ENCODE assay signal across 1 cellular context in genomic region chr5:88060194-88060593, GRCh38.
TF ChIP-seq lines count a peak whose summit lies in the region.

No MANE protein-coding gene starts in this region.

TF ChIP-seq in HepG2, 621 proteins besides CTCF, POLR2A, EP300 and RAD21 (continued from another document):
- TF ChIP-seq, protein P1, sequence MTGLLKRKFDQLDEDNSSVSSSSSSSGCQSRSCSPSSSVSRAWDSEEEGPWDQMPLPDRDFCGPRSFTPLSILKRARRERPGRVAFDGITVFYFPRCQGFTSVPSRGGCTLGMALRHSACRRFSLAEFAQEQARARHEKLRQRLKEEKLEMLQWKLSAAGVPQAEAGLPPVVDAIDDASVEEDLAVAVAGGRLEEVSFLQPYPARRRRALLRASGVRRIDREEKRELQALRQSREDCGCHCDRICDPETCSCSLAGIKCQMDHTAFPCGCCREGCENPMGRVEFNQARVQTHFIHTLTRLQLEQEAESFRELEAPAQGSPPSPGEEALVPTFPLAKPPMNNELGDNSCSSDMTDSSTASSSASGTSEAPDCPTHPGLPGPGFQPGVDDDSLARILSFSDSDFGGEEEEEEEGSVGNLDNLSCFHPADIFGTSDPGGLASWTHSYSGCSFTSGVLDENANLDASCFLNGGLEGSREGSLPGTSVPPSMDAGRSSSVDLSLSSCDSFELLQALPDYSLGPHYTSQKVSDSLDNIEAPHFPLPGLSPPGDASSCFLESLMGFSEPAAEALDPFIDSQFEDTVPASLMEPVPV (CRISPR knock-in tag; IDR thresholded peaks at IDR 0.05) = no peak
- TF ChIP-seq, protein P2, sequence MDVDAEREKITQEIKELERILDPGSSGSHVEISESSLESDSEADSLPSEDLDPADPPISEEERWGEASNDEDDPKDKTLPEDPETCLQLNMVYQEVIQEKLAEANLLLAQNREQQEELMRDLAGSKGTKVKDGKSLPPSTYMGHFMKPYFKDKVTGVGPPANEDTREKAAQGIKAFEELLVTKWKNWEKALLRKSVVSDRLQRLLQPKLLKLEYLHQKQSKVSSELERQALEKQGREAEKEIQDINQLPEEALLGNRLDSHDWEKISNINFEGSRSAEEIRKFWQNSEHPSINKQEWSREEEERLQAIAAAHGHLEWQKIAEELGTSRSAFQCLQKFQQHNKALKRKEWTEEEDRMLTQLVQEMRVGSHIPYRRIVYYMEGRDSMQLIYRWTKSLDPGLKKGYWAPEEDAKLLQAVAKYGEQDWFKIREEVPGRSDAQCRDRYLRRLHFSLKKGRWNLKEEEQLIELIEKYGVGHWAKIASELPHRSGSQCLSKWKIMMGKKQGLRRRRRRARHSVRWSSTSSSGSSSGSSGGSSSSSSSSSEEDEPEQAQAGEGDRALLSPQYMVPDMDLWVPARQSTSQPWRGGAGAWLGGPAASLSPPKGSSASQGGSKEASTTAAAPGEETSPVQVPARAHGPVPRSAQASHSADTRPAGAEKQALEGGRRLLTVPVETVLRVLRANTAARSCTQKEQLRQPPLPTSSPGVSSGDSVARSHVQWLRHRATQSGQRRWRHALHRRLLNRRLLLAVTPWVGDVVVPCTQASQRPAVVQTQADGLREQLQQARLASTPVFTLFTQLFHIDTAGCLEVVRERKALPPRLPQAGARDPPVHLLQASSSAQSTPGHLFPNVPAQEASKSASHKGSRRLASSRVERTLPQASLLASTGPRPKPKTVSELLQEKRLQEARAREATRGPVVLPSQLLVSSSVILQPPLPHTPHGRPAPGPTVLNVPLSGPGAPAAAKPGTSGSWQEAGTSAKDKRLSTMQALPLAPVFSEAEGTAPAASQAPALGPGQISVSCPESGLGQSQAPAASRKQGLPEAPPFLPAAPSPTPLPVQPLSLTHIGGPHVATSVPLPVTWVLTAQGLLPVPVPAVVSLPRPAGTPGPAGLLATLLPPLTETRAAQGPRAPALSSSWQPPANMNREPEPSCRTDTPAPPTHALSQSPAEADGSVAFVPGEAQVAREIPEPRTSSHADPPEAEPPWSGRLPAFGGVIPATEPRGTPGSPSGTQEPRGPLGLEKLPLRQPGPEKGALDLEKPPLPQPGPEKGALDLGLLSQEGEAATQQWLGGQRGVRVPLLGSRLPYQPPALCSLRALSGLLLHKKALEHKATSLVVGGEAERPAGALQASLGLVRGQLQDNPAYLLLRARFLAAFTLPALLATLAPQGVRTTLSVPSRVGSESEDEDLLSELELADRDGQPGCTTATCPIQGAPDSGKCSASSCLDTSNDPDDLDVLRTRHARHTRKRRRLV (CRISPR knock-in tag; IDR thresholded peaks at IDR 0.05) = no peak
- TF ChIP-seq SOX5 (CRISPR knock-in tag; IDR thresholded peaks at IDR 0.05; ENCODE audit: borderline replicate concordance) (no peak), TEAD3 (CRISPR knock-in tag; optimal IDR thresholded peaks at IDR 0.05; ENCODE audit: borderline replicate concordance) (no peak), ZNF660 (CRISPR knock-in tag; IDR thresholded peaks at IDR 0.05; ENCODE audit: borderline replicate concordance, low read depth) (no peak), AKNA (CRISPR knock-in tag; IDR thresholded peaks at IDR 0.05; ENCODE audit: borderline replicate concordance) (no peak), TOPORS (CRISPR knock-in tag; IDR thresholded peaks at IDR 0.05) (no peak), ZNF7 (CRISPR knock-in tag; IDR thresholded peaks at IDR 0.05) (no peak), CC2D1A (CRISPR knock-in tag; IDR thresholded peaks at IDR 0.05) (no peak), FOSL2 (CRISPR knock-in tag; IDR thresholded peaks at IDR 0.05) (no peak)
